25 cellular contexts compared by ENCODE assay signal in genomic region chr6:99980741-99981140, GRCh38.
"Had no signal": no experiment of that assay in that cellular context is flagged by ENCODE, and none has a peak within 500 bp of the region (broad histone marks: within the 10 kb centered on the region; RNA-seq: fewer than 3 reads in every experiment).

No MANE protein-coding gene starts in this region.

- H3K27ac ChIP-seq: KMS-11 had no signal

- H3K4me2 ChIP-seq: KMS-11 had no signal

- H3K27me3 ChIP-seq: MG63 had no signal

- H3K9ac ChIP-seq: KMS-11 had no signal

- DNase-seq: Karpas-422, Kasumi-1, MG63, MM.1S, MV-4-11, NCI-H1048, NCI-H1092, NCI-H1417 treated with DMSO at 0.1 percent for 48 hours, NCI-H146, NCI-H1694, NCI-H1694 treated with DMSO at 0.1 percent for 48 hours, NCI-H187, NCI-H187 treated with DMSO at 0.1 percent for 48 hours, NCI-H1930, NCI-H2029, NCI-H2081, NCI-H2081 treated with DMSO at 0.1 percent for 48 hours, NCI-H2107, NCI-H2171, NCI-H2171 treated with DMSO at 0.1 percent for 48 hours, NCI-H2227 treated with DMSO at 0.1 percent for 48 hours, NCI-H226, NCI-H446, NCI-H446 treated with DMSO at 0.1 percent for 48 hours had no signal

- H3K9me3 ChIP-seq: MG63 had no signal

- H3K4me3 ChIP-seq: MG63 had no signal

- H3K36me3 ChIP-seq: MG63 had no signal
